ENCODE assay signal across 13 cellular contexts in the genomic region with DNA sequence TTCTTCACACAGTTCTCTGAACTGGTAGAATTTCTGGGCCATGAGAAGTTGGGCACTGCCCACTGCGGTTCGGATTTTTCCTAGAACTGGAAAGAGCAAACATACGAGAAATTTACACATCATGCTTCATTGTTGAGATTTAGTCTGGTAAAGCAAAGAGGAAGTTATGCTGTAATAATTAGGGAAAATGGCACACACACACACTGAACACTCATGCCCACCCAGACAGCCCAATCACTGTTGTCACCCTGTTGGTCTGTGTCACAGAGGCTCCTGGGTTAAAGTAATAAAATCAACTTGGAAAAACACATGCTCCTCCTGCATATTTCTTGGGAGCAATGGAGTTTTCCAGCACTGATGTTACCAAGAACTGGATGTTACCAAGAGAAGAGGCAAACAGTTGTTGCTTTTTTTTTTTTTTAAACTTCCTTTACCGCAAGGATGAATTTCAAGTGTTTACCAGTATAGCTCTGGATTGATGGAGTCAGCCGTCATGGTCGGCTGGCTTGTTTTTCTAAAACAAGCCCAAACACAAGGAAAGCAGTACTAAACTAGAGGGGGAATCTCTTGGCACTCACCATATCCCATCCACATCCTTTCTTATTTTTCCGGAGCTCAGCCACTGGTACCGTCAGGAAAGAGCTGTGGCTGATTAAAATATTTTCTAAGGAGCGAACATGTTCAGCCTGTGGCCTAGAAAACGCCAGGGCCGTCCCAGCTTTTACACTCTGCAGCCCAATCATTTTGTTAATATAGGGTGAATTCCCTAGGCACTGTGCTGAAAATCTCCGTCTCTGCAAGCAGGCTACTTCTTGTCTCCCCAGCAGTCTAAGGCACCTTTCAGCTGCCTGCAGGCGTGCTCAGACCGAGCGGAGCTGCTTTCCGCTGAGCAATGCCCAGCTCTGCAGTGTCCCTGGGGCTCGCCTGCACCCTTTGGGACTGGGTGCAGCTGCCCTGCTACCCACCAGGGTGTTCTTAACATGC. TPM values are rescaled to one million over a fixed set of nuclear protein-coding genes. Genes with fewer than 3 reads are reported as not detected.
DNase-seq lines count a peak whose midpoint lies in the region; ATAC-seq lines count a peak whose summit lies in the region.
"Had no signal": no experiment of that assay in that cellular context is flagged by ENCODE, and none has a peak within 500 bp of the region (broad histone marks: within the 10 kb centered on the region; RNA-seq: fewer than 3 reads in every experiment).

No MANE protein-coding gene starts in this region.

- no peak overlapping the region for H3K4me3 ChIP-seq in H7 (ENCODE audit: insufficient read depth, low read depth, low read length)

- no peaks in the 10 kb centered on the region for H3K27me3 ChIP-seq in H7 (ENCODE audit: control insufficient read depth, insufficient read depth, low read length)

- H3K36me3 ChIP-seq in H7 (replicated peaks; ENCODE audit: control insufficient read depth, insufficient read depth, low read length): no peaks in the 10 kb centered on the region

- DNase-seq in H7 (peak; percentile 39), NCI-H2196 (lab: John Stamatoyannopoulos, UW; ENCODE audit: unreplicated experiment) (peak; percentile 68), fibroblast of gingiva (ENCODE audit: low read depth) (peak; percentile 14), retina (peak; percentile 53), DMS 273 (lab: John Stamatoyannopoulos, UW; ENCODE audit: unreplicated experiment) (no peak), medulla oblongata (ENCODE audit: extremely low spot score) (no peak)
- DNase-seq: activated T-cell treated with anti-CD3 and anti-CD28 coated beads, Interleukin-2, amount 50 U/mL, for 1 hour; erythroblast; MM.1S; stimulated activated CD4-positive, alpha-beta T cell treated with anti-CD3 and anti-CD28 coated beads, Interleukin-1b, Interleukin-23, amount 100 ng/mL, for 48 hours had no signal

- ATAC-seq in GM21528 (IDR thresholded peaks at IDR 0.05; ENCODE audit: low FRiP score, unreplicated experiment) (no peak), GM18520 (IDR thresholded peaks at IDR 0.05; ENCODE audit: unreplicated experiment) (no peak)
- ATAC-seq: stimulated activated memory B cell treated with anti-CD40 and anti-IgM and Interleukin-4, amounts not matched to agents 10 μg/mL and 1 μg/mL and 100 μg/mL, for 72 hours had no signal

RNA-seq across cellular contexts. Expression of gene TGIF1, which starts 58.9 kb away (rescaled TPM):
- 329 and 333 TPM in 2 replicates for total RNA-seq in H7 (2014; rRNA removed; shearing (Covaris generic))

Comparison
In these comparisons a context has a peak if more than half of its experiments do, and no peak if none do; other contexts are left out.
1. DNase-seq: peak in H7 (single experiment), NCI-H2196 (single experiment), fibroblast of gingiva (single experiment) and retina (single experiment); none in DMS 273 (single experiment) and medulla oblongata (single experiment).